ENCODE assay signal across 10 cellular contexts in the genomic region with DNA sequence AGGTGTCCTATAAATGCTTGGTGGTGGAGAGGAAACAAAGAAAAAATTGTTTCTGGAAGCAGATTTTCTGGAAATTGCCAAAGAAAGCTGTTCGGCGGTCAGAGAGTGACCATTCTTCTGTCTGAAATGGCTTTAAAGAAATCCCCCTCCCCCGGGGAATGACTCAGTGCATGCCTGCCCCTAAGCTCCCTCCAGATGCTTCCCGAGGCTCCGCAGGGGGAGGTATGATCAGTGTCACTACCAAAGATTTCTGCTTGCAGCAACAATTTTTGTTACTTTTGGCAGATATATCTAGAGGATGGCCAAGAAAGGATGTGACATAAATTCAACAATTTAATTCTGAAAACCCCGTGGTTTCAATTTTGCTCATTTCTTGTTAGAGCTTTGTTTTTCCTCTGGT.
A peak's percentile ranks its signal among the peaks of the same experiment; 100 is the strongest.
DNase-seq lines count a peak whose midpoint lies in the region; ATAC-seq and TF ChIP-seq lines count a peak whose summit lies in the region.
"Had no signal": no experiment of that assay in that cellular context is flagged by ENCODE, and none has a peak within 500 bp of the region (broad histone marks: within the 10 kb centered on the region; RNA-seq: fewer than 3 reads in every experiment).

No MANE protein-coding gene starts in this region.

- POLR2A ChIA-PET in PC-9 (lab: Charles Lee; ENCODE audit: unreplicated experiment) = no interaction called here

- H3K9me2 ChIP-seq in PC-9 (ENCODE audit: insufficient read depth) = no peaks in the 10 kb centered on the region

- no peak overlapping the region for H2AFZ ChIP-seq in PC-9

- H3K27me3 ChIP-seq in vagina = no peaks in the 10 kb centered on the region
- no peaks in the 10 kb centered on the region for H3K27me3 ChIP-seq in PC-9 (ENCODE audit: insufficient read depth, low read depth)

- H3K9me3 ChIP-seq in mucosa of descending colon (no peaks in the 10 kb centered on the region), vagina (no peaks in the 10 kb centered on the region), PC-9 (ENCODE audit: insufficient read depth, low read depth) (no peaks in the 10 kb centered on the region)

- H3K4me1 ChIP-seq in mucosa of descending colon (ENCODE audit: low read depth) = no peaks in the 10 kb centered on the region
- no peaks in the 10 kb centered on the region for H3K4me1 ChIP-seq in vagina
- H3K4me1 ChIP-seq in PC-9 (replicated peaks; ENCODE audit: insufficient read depth) = no peaks in the 10 kb centered on the region

- H3K27me3 Mint-ChIP-seq in activated naive CD8-positive, alpha-beta T cell treated with anti-CD3 and anti-CD28 coated beads, Interleukin-2, amount 50 U/mL, for 24 hours = no peaks in the 10 kb centered on the region

- no TSS peak for BruUV-seq in PC-9 (replicated peaks; lab: Mats Ljungman, UMichigan)

- intact Hi-C loops in mucosa of descending colon (cut with DNase I, micrococcal nuclease) (no loop called here), vagina (cut with DNase I) (no loop called here), PC-9 (cut with micrococcal nuclease; ENCODE audit: unreplicated experiment) (no loop called here)

- H3K27ac Mint-ChIP-seq in activated naive CD8-positive, alpha-beta T cell treated with anti-CD3 and anti-CD28 coated beads, Interleukin-2, amount 50 U/mL, for 24 hours = no peak overlapping the region
- H3K27ac Mint-ChIP-seq: T-helper 1 cell treated with Interleukin-12 subunit alpha and Interleukin-12 subunit beta and Interleukin-4 antibody, amounts not matched to agents 30 μg/mL and 1 μg/mL, for 36 hours had no signal

- H3K9me3 Mint-ChIP-seq in activated naive CD8-positive, alpha-beta T cell treated with anti-CD3 and anti-CD28 coated beads, Interleukin-2, amount 50 U/mL, for 24 hours = no peaks in the 10 kb centered on the region
- H3K9me3 Mint-ChIP-seq: T-helper 1 cell treated with Interleukin-12 subunit alpha and Interleukin-12 subunit beta and Interleukin-4 antibody, amounts not matched to agents 30 μg/mL and 1 μg/mL, for 36 hours had no signal

- no peak overlapping the region for H3K4me2 ChIP-seq in PC-9

- TF ChIP-seq CTCF in mucosa of descending colon (IDR thresholded peaks at IDR 0.05) = no peak
- no peak for TF ChIP-seq CTCF in vagina (IDR thresholded peaks at IDR 0.05)
- TF ChIP-seq CTCF in PC-9 (conservative IDR thresholded peaks at IDR 0.05) = no peak

- in situ Hi-C loops in SK-MEL-5 (cut with HindIII; ENCODE audit: low pct_unique_long_range_greater_than_20kb, low sequenced_read_pairs) = no loop called here

- TF ChIP-seq POLR2A in vagina (IDR thresholded peaks at IDR 0.05) = no peak

- H3K27ac ChIP-seq in vagina (peak overlapping the region; percentile 60), PC-9 (no peak overlapping the region)

- H3K4me3 Mint-ChIP-seq in activated naive CD8-positive, alpha-beta T cell treated with anti-CD3 and anti-CD28 coated beads, Interleukin-2, amount 50 U/mL, for 24 hours = no peak overlapping the region
- H3K4me3 Mint-ChIP-seq: T-helper 1 cell treated with Interleukin-12 subunit alpha and Interleukin-12 subunit beta and Interleukin-4 antibody, amounts not matched to agents 30 μg/mL and 1 μg/mL, for 36 hours had no signal

- CTCF ChIA-PET in PC-9 (lab: Charles Lee) = no interaction called here

- no peaks in the 10 kb centered on the region for H4K20me1 ChIP-seq in PC-9 (ENCODE audit: insufficient read depth)

- H3K4me3 ChIP-seq in mucosa of descending colon = no peak overlapping the region
- no peak overlapping the region for H3K4me3 ChIP-seq in vagina
- no peak overlapping the region for H3K4me3 ChIP-seq in PC-9

- H3K4me1 Mint-ChIP-seq in activated naive CD8-positive, alpha-beta T cell treated with anti-CD3 and anti-CD28 coated beads, Interleukin-2, amount 50 U/mL, for 24 hours = no peaks in the 10 kb centered on the region

- peak; percentile 38 for ATAC-seq in mucosa of descending colon
- no peak for ATAC-seq in activated naive CD8-positive, alpha-beta T cell treated with anti-CD3 and anti-CD28 coated beads, Interleukin-2, amount 50 U/mL, for 24 hours

- H3F3A ChIP-seq in PC-9 (ENCODE audit: insufficient read depth, low read depth) = no peaks in the 10 kb centered on the region

- no peaks in the 10 kb centered on the region for H3K36me3 ChIP-seq in mucosa of descending colon (ENCODE audit: low read depth)
- H3K36me3 ChIP-seq in vagina = no peaks in the 10 kb centered on the region
- H3K36me3 ChIP-seq in PC-9 (ENCODE audit: low read depth) = no peaks in the 10 kb centered on the region

- H3K79me2 ChIP-seq in PC-9 (ENCODE audit: low read depth) = no peaks in the 10 kb centered on the region

- H3K36me3 Mint-ChIP-seq in activated naive CD8-positive, alpha-beta T cell treated with anti-CD3 and anti-CD28 coated beads, Interleukin-2, amount 50 U/mL, for 24 hours (ENCODE audit: low read depth) = no peaks in the 10 kb centered on the region

- DNase-seq in SK-MEL-5 (ENCODE audit: low read depth, low spot score) (peak; percentile 35), fibroblast of peridontal ligament (ENCODE audit: extremely low read depth) (peak; percentile 87), mucosa of descending colon (peak in 2 of 3 donors; percentile 25 to 58), vagina (ENCODE audit: extremely low spot score in 2 of 2) (no peak), PC-9 (no peak), NCI-H2196 treated with DMSO at 0.1 percent for 48 hours (lab: John Stamatoyannopoulos, UW; ENCODE audit: unreplicated experiment) (no peak)
- no peak for DNase-seq in activated naive CD8-positive, alpha-beta T cell treated with anti-CD3 and anti-CD28 coated beads, Interleukin-2, amount 50 U/mL, for 24 hours
- DNase-seq: activated naive CD4-positive, alpha-beta T cell treated with anti-CD3 and anti-CD28 coated beads, Interleukin-2, amount 50 U/mL, for 16 hours; NCI-H1092 treated with DMSO at 0.1 percent for 48 hours had no signal

Comparison
In these comparisons a context has a peak if more than half of its experiments do, and no peak if none do; other contexts are left out.
1. DNase-seq: peak in SK-MEL-5 (single experiment), fibroblast of peridontal ligament (single experiment) and mucosa of descending colon (2 of 3); none in vagina (0 of 2), PC-9 (0 of 2), NCI-H2196 treated with DMSO at 0.1 percent for 48 hours (single experiment) and activated naive CD8-positive, alpha-beta T cell treated with anti-CD3 and anti-CD28 coated beads, Interleukin-2, amount 50 U/mL, for 24 hours (single experiment).